ENCODE assay signal across 8 cellular contexts in genomic region chr19:16628984-16629691, GRCh38. TPM values are rescaled to one million over a fixed set of nuclear protein-coding genes. Genes with fewer than 3 reads are reported as not detected.
A peak's percentile ranks its signal among the peaks of the same experiment; 100 is the strongest.
DNase-seq lines count a peak whose midpoint lies in the region; ATAC-seq and TF ChIP-seq lines count a peak whose summit lies in the region.

No MANE protein-coding gene starts in this region.

- peaks cover 19% of the 10 kb centered on the region for H3K36me3 ChIP-seq in CD4-positive, CD25-positive, alpha-beta regulatory T cell (ENCODE audit: control insufficient read depth, insufficient read depth, low read length)
- H3K36me3 ChIP-seq in HCT116 (ENCODE audit: control insufficient read depth in 1 of 2, insufficient read depth in 2 of 2, low read length in 2 of 2) = peaks cover 7 to 27% of the 10 kb centered on the region in 2 experiments; a peak in 3 of 4 replicates
- H3K36me3 ChIP-seq in uterus = no peaks in the 10 kb centered on the region

- H2AFZ ChIP-seq in HCT116 (ENCODE audit: low read depth, low read length, poor library complexity, severe bottlenecking) = no peak overlapping the region

- H3K9ac ChIP-seq in HCT116 (ENCODE audit: low read length) = peak overlapping the region; percentile 90

- no peaks in the 10 kb centered on the region for H3K27me3 ChIP-seq in CD4-positive, CD25-positive, alpha-beta regulatory T cell (ENCODE audit: control insufficient read depth, insufficient read depth, low read length)
- H3K27me3 ChIP-seq in HCT116 (ENCODE audit: insufficient read depth, low read length) (no peaks in the 10 kb centered on the region), uterus (no peaks in the 10 kb centered on the region)

- no peaks in the 10 kb centered on the region for H3K9me3 ChIP-seq in CD4-positive, CD25-positive, alpha-beta regulatory T cell (ENCODE audit: control insufficient read depth in 2 of 2, low read length in 2 of 2)
- no peaks in the 10 kb centered on the region for H3K9me3 ChIP-seq in HCT116 (ENCODE audit: control insufficient read depth in 1 of 2, insufficient read depth in 1 of 2, low read depth in 1 of 2, low read length in 2 of 2)
- H3K9me3 ChIP-seq in uterus = no peaks in the 10 kb centered on the region

- peaks cover 17 to 54% (median 35%) of the 10 kb centered on the region in 4 donors for H3K4me1 Mint-ChIP-seq in CD4-positive, CD25-positive, alpha-beta regulatory T cell
- H3K4me1 Mint-ChIP-seq in memory B cell = peaks cover 26% of the 10 kb centered on the region

- TF ChIP-seq CTCF in HCT116 (IDR thresholded peaks at IDR 0.05 in 2 of 3, conservative IDR thresholded peaks at IDR 0.05 in 1 of 3; ENCODE audit: borderline replicate concordance in 1 of 3, insufficient read depth in 1 of 3, low read depth in 2 of 3, low read length in 2 of 3) (no peak), coronary artery (IDR thresholded peaks at IDR 0.05) (no peak), uterus (IDR thresholded peaks at IDR 0.05) (no peak)

- H3K27ac Mint-ChIP-seq in CD4-positive, CD25-positive, alpha-beta regulatory T cell = peak overlapping the region; percentile 97 to 99 (median 99)
- peak overlapping the region; percentile 94 for H3K27ac Mint-ChIP-seq in memory B cell

- peaks cover 11% of the 10 kb centered on the region; the same call in 1 of the 2 replicates for H4K20me1 ChIP-seq in HCT116 (ENCODE audit: insufficient read depth)

- RAD21 ChIA-PET in HCT116 (lab: Charles Lee; ENCODE audit: low non-redundant PET in 1 of 2, low total read pairs in 2 of 2, uncharacterized antibody in 2 of 2, unreplicated experiment in 2 of 2) = no interaction called here

- DNase-seq in CD4-positive, CD25-positive, alpha-beta regulatory T cell = peak in 2 of 3 donors; percentile 68 to 87
- DNase-seq in HCT116 (ENCODE audit: low read depth, low spot score) = no peak
- peak; percentile 69 for DNase-seq in RPMI7951 (ENCODE audit: low read depth)
- DNase-seq in coronary artery (ENCODE audit: low spot score) = no peak
- DNase-seq in memory B cell (ENCODE audit: low spot score in 2 of 2) = peak in 1 of 2 donors; percentile 29
- DNase-seq in uterus = peak; percentile 54 to 59

- H3K4me3 Mint-ChIP-seq in CD4-positive, CD25-positive, alpha-beta regulatory T cell = peak overlapping the region; percentile 91 to 98 (median 98)
- peak overlapping the region; percentile 97 for H3K4me3 Mint-ChIP-seq in memory B cell

- CTCF ChIA-PET in HCT116 (lab: Charles Lee) = no interaction called here

- no TSS peak for BruUV-seq in HCT116 (replicated peaks; lab: Mats Ljungman, UMichigan)

- no peak for TF ChIP-seq POLR2A in HCT116 (IDR thresholded peaks at IDR 0.05; ENCODE audit: borderline replicate concordance, extremely low read depth, insufficient read depth, insufficient read length)
- TF ChIP-seq POLR2A in uterus (IDR thresholded peaks at IDR 0.05) = no peak

- H3K9me2 ChIP-seq in HCT116 (ENCODE audit: insufficient read depth) = no peaks in the 10 kb centered on the region

- TF ChIP-seq RAD21 in HCT116 (IDR thresholded peaks at IDR 0.05; ENCODE audit: low read depth) = no peak

- peak overlapping the region; percentile 61 for H3K4me3 ChIP-seq in CD4-positive, CD25-positive, alpha-beta regulatory T cell (ENCODE audit: low read depth, low read length)
- H3K4me3 ChIP-seq in HCT116 (replicated peaks in 1 of 2; ENCODE audit: low read depth in 1 of 2, low read length in 2 of 2) = peak overlapping the region; percentile 78 to 92
- peak overlapping the region; percentile 96 for H3K4me3 ChIP-seq in coronary artery
- peak overlapping the region; percentile 77 to 92 for H3K4me3 ChIP-seq in uterus

- peak; percentile 7 to 11 for ATAC-seq in CD4-positive, CD25-positive, alpha-beta regulatory T cell (ENCODE audit: low read depth in 2 of 2)
- ATAC-seq in HCT116 = no peak
- ATAC-seq in memory B cell (ENCODE audit: low read depth) = peak; percentile 7
- no peak for ATAC-seq in HG02970 (IDR thresholded peaks at IDR 0.05; ENCODE audit: low FRiP score, unreplicated experiment)
- ATAC-seq in HG02571 (IDR thresholded peaks at IDR 0.05; ENCODE audit: unreplicated experiment) = no peak

- peaks cover 0 to 1% (median 0%) of the 10 kb centered on the region in 7 donors for H3K9me3 Mint-ChIP-seq in CD4-positive, CD25-positive, alpha-beta regulatory T cell
- no peaks in the 10 kb centered on the region for H3K9me3 Mint-ChIP-seq in memory B cell

- no peaks in the 10 kb centered on the region for H3K27me3 Mint-ChIP-seq in CD4-positive, CD25-positive, alpha-beta regulatory T cell
- H3K27me3 Mint-ChIP-seq in memory B cell = no peaks in the 10 kb centered on the region

- peak overlapping the region; percentile 98 for H3K27ac ChIP-seq in CD4-positive, CD25-positive, alpha-beta regulatory T cell (ENCODE audit: insufficient read depth, low read length, poor library complexity, severe bottlenecking)
- H3K27ac ChIP-seq in HCT116 (ENCODE audit: low read depth, low read length) (peak overlapping the region; percentile 95), coronary artery (peak overlapping the region; percentile 90 to 93), uterus (peak overlapping the region; percentile 91 to 94)

- H3K36me3 Mint-ChIP-seq in CD4-positive, CD25-positive, alpha-beta regulatory T cell = peaks cover 11% of the 10 kb centered on the region
- H3K36me3 Mint-ChIP-seq in memory B cell = peaks cover 8% of the 10 kb centered on the region

- POLR2A ChIA-PET in HCT116 (lab: Charles Lee) = no interaction called here

- H3K4me1 ChIP-seq in CD4-positive, CD25-positive, alpha-beta regulatory T cell (ENCODE audit: control insufficient read depth, insufficient read depth, low read length, poor library complexity, severe bottlenecking) = peaks cover 36% of the 10 kb centered on the region
- H3K4me1 ChIP-seq in HCT116 (ENCODE audit: control insufficient read depth in 1 of 2, insufficient read depth in 2 of 2, low read length in 2 of 2) (peaks cover 6 to 14% of the 10 kb centered on the region in 2 experiments), uterus (peaks cover 0 to 7% of the 10 kb centered on the region in 2 donors)

- peaks cover 45% of the 10 kb centered on the region for H3K79me2 ChIP-seq in HCT116 (ENCODE audit: insufficient read depth, low read length)

- intact Hi-C loops in HCT116 (cut with micrococcal nuclease) (no loop called here), uterus (cut with DNase I; ENCODE audit: low total_unique reads) (loop anchor here (5.0 kb wide), 1 partner anchor 47 kb away; no protein-coding TSS in a partner anchor)

- peak overlapping the region; percentile 86 for H3K4me2 ChIP-seq in HCT116 (ENCODE audit: low read length)

TF ChIP-seq in HCT116, 20 proteins besides CTCF, POLR2A, EP300 and RAD21:
- TF ChIP-seq CBX3 (IDR thresholded peaks at IDR 0.05; ENCODE audit: low read depth) (no peak), ELF1 (IDR thresholded peaks at IDR 0.05; ENCODE audit: borderline replicate concordance, low read depth) (no peak), SIN3A (IDR thresholded peaks at IDR 0.05; ENCODE audit: low read depth) (no peak), CEBPB (IDR thresholded peaks at IDR 0.05; ENCODE audit: low read depth) (no peak), POLR2AphosphoS5 (IDR thresholded peaks at IDR 0.05; ENCODE audit: low read depth, low read length) (peak; percentile 1; the same call in 1 of the 2 replicates), ZBTB33 (IDR thresholded peaks at IDR 0.05; ENCODE audit: extremely low read depth, insufficient replicate concordance, low read length) (no peak)
TF ChIP-seq in HCT116: peak in this region for 1.

RNA-seq across cellular contexts. Expression of gene MED26, which starts 1.1 kb away (rescaled TPM):
- total RNA-seq in CD4-positive, CD25-positive, alpha-beta regulatory T cell = 62.5 TPM
- polyA plus RNA-seq in CD4-positive, CD25-positive, alpha-beta regulatory T cell = 1 to 10 TPM; 2.9 to 4.6 (median 3.9) TPM
- total RNA-seq in HCT116 (2021; ENCODE audit: unreplicated experiment) = 13.3 TPM
- 6.8 and 7.4 TPM in 2 replicates for polyA plus RNA-seq in HCT116 (2012)
- 3.4 and 5.0 TPM in 2 replicates for total RNA-seq in RPMI7951 (2014; rRNA removed; shearing (Covaris generic))
- 10 to 100 TPM in 1 of 4 donors, 1 to 10 TPM in 3; 1.5 to 13.5 (median 3.6) TPM for total RNA-seq in uterus

RNA-seq across cellular contexts. Expression of gene SMIM7, which starts 30.8 kb away (rescaled TPM):
- total RNA-seq in CD4-positive, CD25-positive, alpha-beta regulatory T cell = 71.0 TPM
- 10 to 100 TPM; 61.5 to 73.1 (median 65.6) TPM for polyA plus RNA-seq in CD4-positive, CD25-positive, alpha-beta regulatory T cell
- total RNA-seq in HCT116 (2021; ENCODE audit: unreplicated experiment) (66.4 TPM), uterus (100 to 1,000 TPM in 1 of 4 donors, 10 to 100 TPM in 3; 26.6 to 144 (median 85.0) TPM)
- polyA plus RNA-seq in HCT116 (2012) = 47.2 and 55.7 TPM in 2 replicates
- total RNA-seq in RPMI7951 (2014; rRNA removed; shearing (Covaris generic)) = 118 and 139 TPM in 2 replicates

RNA-seq across cellular contexts. Expression of gene TMEM38A, which starts 31.8 kb away (rescaled TPM):
- 1.0 TPM for total RNA-seq in CD4-positive, CD25-positive, alpha-beta regulatory T cell
- 1 to 10 TPM; 2.7 to 5.7 (median 3.8) TPM for polyA plus RNA-seq in CD4-positive, CD25-positive, alpha-beta regulatory T cell
- total RNA-seq in HCT116 (2021; ENCODE audit: unreplicated experiment) = 9.0 TPM
- 9.2 and 10.1 TPM in 2 replicates for polyA plus RNA-seq in HCT116 (2012)
- total RNA-seq in RPMI7951 (2014; rRNA removed; shearing (Covaris generic)) = 1.3 and 3.2 TPM in 2 replicates
- 1 to 10 TPM in 2 of 4 donors, not detected in 2; 3.5 to 5.0 TPM for total RNA-seq in uterus

RNA-seq across cellular contexts. Expression of gene SLC35E1, which starts 56.9 kb away (rescaled TPM):
- total RNA-seq in CD4-positive, CD25-positive, alpha-beta regulatory T cell = 93.1 TPM
- 10 to 100 TPM; 19.0 to 28.5 (median 24.6) TPM for polyA plus RNA-seq in CD4-positive, CD25-positive, alpha-beta regulatory T cell
- 49.1 TPM for total RNA-seq in HCT116 (2021; ENCODE audit: unreplicated experiment)
- polyA plus RNA-seq in HCT116 (2012) = 41.1 and 47.6 TPM in 2 replicates
- total RNA-seq in RPMI7951 (2014; rRNA removed; shearing (Covaris generic)) = 18.9 and 20.8 TPM in 2 replicates
- total RNA-seq in uterus = 10 to 100 TPM; 10.2 to 39.8 (median 19.8) TPM

Comparison
In these comparisons a context has a peak if more than half of its experiments do, and no peak if none do; other contexts are left out.
1. ATAC-seq: peak in CD4-positive, CD25-positive, alpha-beta regulatory T cell (2 of 2) and memory B cell (single experiment); none in HCT116 (single experiment), HG02970 (single experiment) and HG02571 (single experiment).
2. DNase-seq: peak in CD4-positive, CD25-positive, alpha-beta regulatory T cell (2 of 3), RPMI7951 (single experiment) and uterus (2 of 2); none in HCT116 (single experiment) and coronary artery (single experiment).
3. Peak in every context shown above with its lines, with median percentiles within 50 percentile points of each other: H3K27ac ChIP-seq and H3K4me3 ChIP-seq.